In the genomic region with DNA sequence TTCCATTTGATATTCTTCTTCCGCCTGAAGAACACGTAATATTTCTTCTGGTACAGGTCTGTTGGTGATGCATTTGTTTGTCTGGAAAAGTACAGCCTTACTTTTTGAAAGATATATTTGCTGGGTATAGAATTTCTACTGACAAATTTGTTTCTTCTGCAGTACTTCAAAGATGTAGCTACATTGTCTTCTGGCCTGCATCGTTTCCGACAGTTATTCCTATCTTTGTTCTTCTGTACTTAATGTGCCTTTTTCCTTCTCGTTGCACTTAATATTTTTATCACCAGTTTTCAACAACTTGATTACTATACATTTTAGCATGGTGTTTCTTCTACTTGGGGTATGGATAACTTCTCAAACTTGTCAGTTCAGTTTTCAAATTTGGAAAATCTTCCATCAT, we compare ENCODE assay signal across 2 cellular contexts.
A peak's percentile ranks its signal among the peaks of the same experiment; 100 is the strongest.
TF ChIP-seq lines count a peak whose summit lies in the region.

No MANE protein-coding gene starts in this region.

TF ChIP-seq in HepG2, 621 proteins besides CTCF, POLR2A, EP300 and RAD21:
- TF ChIP-seq, protein P1, sequence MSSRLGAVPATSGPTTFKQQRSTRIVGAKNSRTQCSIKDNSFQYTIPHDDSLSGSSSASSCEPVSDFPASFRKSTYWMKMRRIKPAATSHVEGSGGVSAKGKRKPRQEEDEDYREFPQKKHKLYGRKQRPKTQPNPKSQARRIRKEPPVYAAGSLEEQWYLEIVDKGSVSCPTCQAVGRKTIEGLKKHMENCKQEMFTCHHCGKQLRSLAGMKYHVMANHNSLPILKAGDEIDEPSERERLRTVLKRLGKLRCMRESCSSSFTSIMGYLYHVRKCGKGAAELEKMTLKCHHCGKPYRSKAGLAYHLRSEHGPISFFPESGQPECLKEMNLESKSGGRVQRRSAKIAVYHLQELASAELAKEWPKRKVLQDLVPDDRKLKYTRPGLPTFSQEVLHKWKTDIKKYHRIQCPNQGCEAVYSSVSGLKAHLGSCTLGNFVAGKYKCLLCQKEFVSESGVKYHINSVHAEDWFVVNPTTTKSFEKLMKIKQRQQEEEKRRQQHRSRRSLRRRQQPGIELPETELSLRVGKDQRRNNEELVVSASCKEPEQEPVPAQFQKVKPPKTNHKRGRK (CRISPR knock-in tag; IDR thresholded peaks at IDR 0.05): no peak
- no peak for TF ChIP-seq STAG1 (CRISPR knock-in tag; IDR thresholded peaks at IDR 0.05)
- no peak for TF ChIP-seq AHDC1 (CRISPR knock-in tag; IDR thresholded peaks at IDR 0.05; ENCODE audit: borderline replicate concordance)
- no peak for TF ChIP-seq ZNF607 (CRISPR knock-in tag; IDR thresholded peaks at IDR 0.05; ENCODE audit: borderline replicate concordance)
- TF ChIP-seq ZNF773 (CRISPR knock-in tag; IDR thresholded peaks at IDR 0.05; ENCODE audit: borderline replicate concordance): no peak
- peak; percentile 81; the same call in 1 of the 2 replicates for TF ChIP-seq ZFP1 (CRISPR knock-in tag; IDR thresholded peaks at IDR 0.05)
- no peak for TF ChIP-seq PAF1 (CRISPR knock-in tag; IDR thresholded peaks at IDR 0.05)
- TF ChIP-seq ZNF225 (CRISPR knock-in tag; IDR thresholded peaks at IDR 0.05): no peak
- TF ChIP-seq ZMAT3 (CRISPR knock-in tag; conservative IDR thresholded peaks at IDR 0.05): no peak

TF ChIP-seq in K562, 482 proteins besides CTCF, POLR2A, EP300 and RAD21:
- 0 out of 2 replicates have a peak, but pooled peaks have one; percentile 41 for TF ChIP-seq ZFP1 (CRISPR knock-in tag; IDR thresholded peaks at IDR 0.05)
- no peak for TF ChIP-seq HNRNPH1 (optimal IDR thresholded peaks at IDR 0.05; ENCODE audit: low read depth, low read length)
